Comparison of ENCODE assay signal across 19 cellular contexts in the genomic region with DNA sequence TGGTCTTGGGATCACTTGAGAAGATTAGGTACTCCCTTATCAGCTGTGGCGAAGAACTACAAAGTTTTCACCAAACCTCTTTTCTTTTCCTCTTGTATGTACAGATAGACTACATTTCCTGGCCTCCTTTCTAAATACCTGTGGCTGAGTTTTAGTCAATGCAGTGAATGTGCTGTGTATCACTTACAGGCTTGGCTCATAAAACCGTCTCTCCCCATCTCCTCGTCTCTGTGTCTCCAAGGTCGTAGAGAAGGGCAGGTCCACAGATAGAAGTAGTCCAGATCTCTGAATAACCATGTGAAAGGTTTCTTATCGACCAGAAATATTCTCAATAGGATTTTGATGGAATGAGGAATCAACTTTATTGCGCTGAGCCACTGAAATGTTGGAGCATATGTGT. TPM values are rescaled to one million over a fixed set of nuclear protein-coding genes. Genes with fewer than 3 reads are reported as not detected.
DNase-seq lines count a peak whose midpoint lies in the region; ATAC-seq lines count a peak whose summit lies in the region.
"Had no signal": no experiment of that assay in that cellular context is flagged by ENCODE, and none has a peak within 500 bp of the region (broad histone marks: within the 10 kb centered on the region; RNA-seq: fewer than 3 reads in every experiment).

No MANE protein-coding gene starts in this region.

- DNase-seq in T-helper 17 cell = no peak
- no peak for DNase-seq in memory B cell (ENCODE audit: low spot score in 2 of 2)
- no peak for DNase-seq in activated T-helper 1 cell treated with anti-CD3 and anti-CD28 coated beads, Interleukin-12 subunit alpha, Interleukin-12 subunit beta, Interleukin-2, Interleukin-4 antibody, amounts not matched to agents 30 ng/mL and 10 ng/mL and 1 ng/mL, durations not matched to agents 14 hours and 24 hours and 36 hours (ENCODE audit: low spot score)
- no peak for DNase-seq in DMS153 treated with DMSO at 0.1 percent for 48 hours (lab: John Stamatoyannopoulos, UW; ENCODE audit: unreplicated experiment)
- DNase-seq: 8988T; ACHN; BE2C; C1 segment of cervical spinal cord; CD4-positive, alpha-beta memory T cell; CD4-positive, CD25-positive, alpha-beta regulatory T cell; CD8-positive, alpha-beta memory T cell; COR-L47; DMS 273 treated with DMSO at 0.1 percent for 48 hours; DMS153; DMS79 treated with DMSO at 0.1 percent for 48 hours; GF-D8 had no signal

- peaks cover 34% of the 10 kb centered on the region for H3K4me1 Mint-ChIP-seq in T-helper 17 cell
- H3K4me1 Mint-ChIP-seq in memory B cell = peaks cover 38% of the 10 kb centered on the region
- peaks cover 42% of the 10 kb centered on the region for H3K4me1 Mint-ChIP-seq in activated T-helper 1 cell treated with anti-CD3 and anti-CD28 coated beads, Interleukin-12 subunit alpha, Interleukin-12 subunit beta, Interleukin-2, Interleukin-4 antibody, amounts not matched to agents 30 ng/mL and 10 ng/mL and 1 ng/mL, durations not matched to agents 14 hours and 24 hours and 36 hours (ENCODE audit: low read depth)

- H3K4me3 Mint-ChIP-seq in T-helper 17 cell (no peak overlapping the region), memory B cell (no peak overlapping the region)
- no peak overlapping the region for H3K4me3 Mint-ChIP-seq in activated T-helper 1 cell treated with anti-CD3 and anti-CD28 coated beads, Interleukin-12 subunit alpha, Interleukin-12 subunit beta, Interleukin-2, Interleukin-4 antibody, amounts not matched to agents 30 ng/mL and 10 ng/mL and 1 ng/mL, durations not matched to agents 14 hours and 24 hours and 36 hours
- H3K4me3 Mint-ChIP-seq: CD4-positive, alpha-beta memory T cell; CD4-positive, CD25-positive, alpha-beta regulatory T cell; CD8-positive, alpha-beta memory T cell had no signal

- no peaks in the 10 kb centered on the region for H3K27me3 Mint-ChIP-seq in T-helper 17 cell
- H3K27me3 Mint-ChIP-seq in memory B cell = no peaks in the 10 kb centered on the region
- peaks cover 2% of the 10 kb centered on the region for H3K27me3 Mint-ChIP-seq in activated T-helper 1 cell treated with anti-CD3 and anti-CD28 coated beads, Interleukin-12 subunit alpha, Interleukin-12 subunit beta, Interleukin-2, Interleukin-4 antibody, amounts not matched to agents 30 ng/mL and 10 ng/mL and 1 ng/mL, durations not matched to agents 14 hours and 24 hours and 36 hours (ENCODE audit: insufficient read depth)
- H3K27me3 Mint-ChIP-seq: CD4-positive, alpha-beta memory T cell had no signal

- H3K27ac Mint-ChIP-seq in T-helper 17 cell = peak overlapping the region; percentile 54
- H3K27ac Mint-ChIP-seq in memory B cell = peak overlapping the region; percentile 32
- no peak overlapping the region for H3K27ac Mint-ChIP-seq in activated T-helper 1 cell treated with anti-CD3 and anti-CD28 coated beads, Interleukin-12 subunit alpha, Interleukin-12 subunit beta, Interleukin-2, Interleukin-4 antibody, amounts not matched to agents 30 ng/mL and 10 ng/mL and 1 ng/mL, durations not matched to agents 14 hours and 24 hours and 36 hours
- H3K27ac Mint-ChIP-seq: CD14-positive monocyte; CD4-positive, CD25-positive, alpha-beta regulatory T cell had no signal

- ATAC-seq in T-helper 17 cell = no peak
- ATAC-seq in memory B cell (ENCODE audit: low read depth) = no peak
- ATAC-seq in HG02870 (IDR thresholded peaks at IDR 0.05; ENCODE audit: unreplicated experiment) = no peak

- H3K36me3 Mint-ChIP-seq in T-helper 17 cell (ENCODE audit: low read depth) (peaks cover 2% of the 10 kb centered on the region), memory B cell (peaks cover 17% of the 10 kb centered on the region)
- H3K36me3 Mint-ChIP-seq in activated T-helper 1 cell treated with anti-CD3 and anti-CD28 coated beads, Interleukin-12 subunit alpha, Interleukin-12 subunit beta, Interleukin-2, Interleukin-4 antibody, amounts not matched to agents 30 ng/mL and 10 ng/mL and 1 ng/mL, durations not matched to agents 14 hours and 24 hours and 36 hours (ENCODE audit: low read depth) = peaks cover 19% of the 10 kb centered on the region
- H3K36me3 Mint-ChIP-seq: CD14-positive monocyte had no signal

- H3K9me3 ChIP-seq in T-helper 17 cell (ENCODE audit: control insufficient read depth, low read length, poor library complexity, severe bottlenecking) = no peaks in the 10 kb centered on the region
- H3K9me3 ChIP-seq: BE2C, BLaER1 had no signal

- intact Hi-C loops in activated T-helper 1 cell treated with anti-CD3 and anti-CD28 coated beads, Interleukin-12 subunit alpha, Interleukin-12 subunit beta, Interleukin-2, Interleukin-4 antibody, amounts not matched to agents 30 ng/mL and 10 ng/mL and 1 ng/mL, durations not matched to agents 14 hours and 24 hours and 36 hours (cut with micrococcal nuclease) = no loop called here

- H3K9me3 Mint-ChIP-seq in memory B cell = peaks cover 5% of the 10 kb centered on the region
- peaks cover 14% of the 10 kb centered on the region for H3K9me3 Mint-ChIP-seq in activated T-helper 1 cell treated with anti-CD3 and anti-CD28 coated beads, Interleukin-12 subunit alpha, Interleukin-12 subunit beta, Interleukin-2, Interleukin-4 antibody, amounts not matched to agents 30 ng/mL and 10 ng/mL and 1 ng/mL, durations not matched to agents 14 hours and 24 hours and 36 hours

RNA-seq across cellular contexts. Expression of a gene that starts 9.0 kb away (rescaled TPM):
- 1,000 to 10,000 TPM; 1,878 to 2,007 TPM for total RNA-seq in T-helper 17 cell
- total RNA-seq in activated T-helper 1 cell treated with anti-CD3 and anti-CD28 coated beads, Interleukin-12 subunit alpha, Interleukin-12 subunit beta, Interleukin-2, Interleukin-4 antibody, amounts not matched to agents 30 ng/mL and 10 ng/mL and 1 ng/mL, durations not matched to agents 14 hours and 24 hours and 36 hours = 68.5 and 71.6 TPM in 2 replicates

Comparison
In these comparisons a context has a peak if more than half of its experiments do, and no peak if none do; other contexts are left out.
1. RNA of a gene that starts 9.0 kb away (total RNA-seq): 1,878 to 2,007 TPM in T-helper 17 cell; 68.5 to 71.6 TPM in activated T-helper 1 cell treated with anti-CD3 and anti-CD28 coated beads, Interleukin-12 subunit alpha, Interleukin-12 subunit beta, Interleukin-2, Interleukin-4 antibody, amounts not matched to agents 30 ng/mL and 10 ng/mL and 1 ng/mL, durations not matched to agents 14 hours and 24 hours and 36 hours; every median in the first group is over 10 times any median in the second.